Comparison of ENCODE assay signal across 8 cellular contexts in the genomic region with DNA sequence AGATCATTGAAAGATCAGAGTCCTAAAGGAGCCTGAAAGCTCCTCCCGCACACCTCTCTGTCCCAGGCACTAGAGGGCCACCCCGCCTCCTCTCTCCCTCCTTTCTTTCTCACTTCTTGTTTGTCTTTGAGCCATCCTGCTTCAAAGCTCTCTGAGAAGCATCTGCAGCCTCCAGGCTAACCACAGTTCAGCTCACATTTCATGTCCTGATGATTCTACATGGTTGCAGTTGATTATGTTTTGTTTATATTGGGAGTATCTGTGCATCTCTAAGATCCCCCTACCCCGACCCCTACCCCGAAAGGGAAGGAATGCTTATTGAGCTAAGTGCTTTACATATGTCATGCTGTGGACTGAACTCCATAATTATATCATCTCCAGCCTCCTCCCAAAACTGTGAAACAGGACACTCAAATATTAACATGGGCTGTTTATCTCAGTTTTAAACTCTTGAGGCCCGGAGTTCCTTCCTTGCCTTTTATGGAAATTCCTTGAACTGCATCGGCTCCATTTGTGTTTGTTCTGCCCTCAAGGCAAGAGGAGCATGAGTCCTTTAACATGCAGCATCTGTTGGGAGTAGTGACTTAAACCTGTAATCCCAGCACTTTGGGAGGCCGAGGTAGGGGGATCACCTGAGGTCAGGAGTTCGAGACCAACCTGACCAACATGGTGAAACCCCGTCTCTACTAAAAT. TPM values are rescaled to one million over a fixed set of nuclear protein-coding genes. Genes with fewer than 3 reads are reported as not detected.
DNase-seq lines count a peak whose midpoint lies in the region; ATAC-seq and TF ChIP-seq lines count a peak whose summit lies in the region.

No MANE protein-coding gene starts in this region.

- no peaks in the 10 kb centered on the region; the same call in 1 of the 2 replicates for H3K27me3 ChIP-seq in OCI-LY1 (ENCODE audit: insufficient read depth, low read length)
- no peaks in the 10 kb centered on the region for H3K27me3 ChIP-seq in neural progenitor cell

- no peaks in the 10 kb centered on the region for H3K79me2 ChIP-seq in OCI-LY1 (ENCODE audit: insufficient read depth, low read length)
- no peaks in the 10 kb centered on the region for H3K79me2 ChIP-seq in neural progenitor cell (ENCODE audit: low read depth)

- no peaks in the 10 kb centered on the region for H3F3A ChIP-seq in OCI-LY1 (ENCODE audit: insufficient read depth, low read length)
- no peaks in the 10 kb centered on the region for H3F3A ChIP-seq in neural progenitor cell (ENCODE audit: low read depth)

- H3K36me3 ChIP-seq in OCI-LY1 (ENCODE audit: insufficient read depth, low read length) (no peaks in the 10 kb centered on the region), neural progenitor cell (no peaks in the 10 kb centered on the region)

- H3K4me1 ChIP-seq in OCI-LY1 (ENCODE audit: insufficient read depth, low read length, severe bottlenecking) (no peaks in the 10 kb centered on the region), neural progenitor cell (peaks cover 4% of the 10 kb centered on the region)

- H3K9me3 ChIP-seq in OCI-LY1 (ENCODE audit: low read length) (no peaks in the 10 kb centered on the region), neural progenitor cell (ENCODE audit: low read depth) (no peaks in the 10 kb centered on the region)

- H3K9me2 ChIP-seq in OCI-LY1 (ENCODE audit: low read depth, low read length) = no peaks in the 10 kb centered on the region

- peak; percentile 87 for DNase-seq in DMS 273 (lab: John Stamatoyannopoulos, UW; ENCODE audit: unreplicated experiment)
- DNase-seq in dedifferentiated amniotic fluid mesenchymal stem cell (ENCODE audit: extremely low spot score) = peak; percentile 81
- peak; percentile 52 for DNase-seq in neural progenitor cell (ENCODE audit: low spot score)
- DNase-seq in NCI-H128 (lab: John Stamatoyannopoulos, UW; ENCODE audit: unreplicated experiment) = no peak
- no peak for DNase-seq in effector CD8-positive, alpha-beta T cell (lab: John Stamatoyannopoulos, UW)

- H3K4me1 Mint-ChIP-seq in neural progenitor cell = peaks cover 31% of the 10 kb centered on the region

- H3K9ac ChIP-seq in OCI-LY1 (ENCODE audit: low read length) (no peak overlapping the region), neural progenitor cell (no peak overlapping the region)

- H3K4me3 ChIP-seq in OCI-LY1 (ENCODE audit: low read depth, low read length, poor library complexity, severe bottlenecking) (no peak overlapping the region), neural progenitor cell (no peak overlapping the region)

- H3K9me3 Mint-ChIP-seq in neural progenitor cell = no peaks in the 10 kb centered on the region

- peak; percentile 20; the same call in 1 of the 2 replicates for TF ChIP-seq CTCF in OCI-LY1 (IDR thresholded peaks at IDR 0.05; ENCODE audit: low read length)
- peak; percentile 41 for TF ChIP-seq CTCF in neural progenitor cell (IDR thresholded peaks at IDR 0.05)

- H2AFZ ChIP-seq in OCI-LY1 (ENCODE audit: low read length) = no peak overlapping the region
- H2AFZ ChIP-seq in neural progenitor cell (replicated peaks) = peak overlapping the region; percentile 3

- peak overlapping the region; percentile 35 for H3K27ac Mint-ChIP-seq in neural progenitor cell

- H4K20me1 ChIP-seq in OCI-LY1 (ENCODE audit: insufficient read depth, low read length) (no peaks in the 10 kb centered on the region), neural progenitor cell (ENCODE audit: low read depth) (no peaks in the 10 kb centered on the region)

- no peak overlapping the region for H3K4me2 ChIP-seq in OCI-LY1 (ENCODE audit: low read length)
- H3K4me2 ChIP-seq in neural progenitor cell = no peak overlapping the region

- peaks cover 5% of the 10 kb centered on the region for H3K27me3 Mint-ChIP-seq in neural progenitor cell (ENCODE audit: insufficient read depth, low read depth)

- ATAC-seq in GM19023 (IDR thresholded peaks at IDR 0.05; ENCODE audit: unreplicated experiment) (peak; percentile 84), HG03139 (IDR thresholded peaks at IDR 0.05; ENCODE audit: unreplicated experiment) (peak; percentile 79)

- no peak overlapping the region for H3K4me3 Mint-ChIP-seq in neural progenitor cell

- H3K27ac ChIP-seq in OCI-LY1 (ENCODE audit: low read depth, low read length, poor library complexity, severe bottlenecking) (no peak overlapping the region), neural progenitor cell (no peak overlapping the region)

- H3K36me3 Mint-ChIP-seq in neural progenitor cell = no peaks in the 10 kb centered on the region

RNA-seq across cellular contexts. Expression of a gene that starts 30.9 kb away (rescaled TPM):
- total RNA-seq in neural progenitor cell (ENCODE audit: low replicate concordance) = 0.12 and 0.15 TPM in 2 replicates

Comparison
In these comparisons a context has a peak if more than half of its experiments do, and no peak if none do; other contexts are left out.
1. DNase-seq: peak in DMS 273 (single experiment), dedifferentiated amniotic fluid mesenchymal stem cell (single experiment) and neural progenitor cell (single experiment); none in NCI-H128 (single experiment) and effector CD8-positive, alpha-beta T cell (single experiment).